Comparison of ENCODE assay signal across 2 cellular contexts in genomic region chr2:73267008-73267407, GRCh38.
TF ChIP-seq lines count a peak whose summit lies in the region.

No MANE protein-coding gene starts in this region.

TF ChIP-seq in GM12891, 5 proteins besides CTCF, POLR2A, EP300 and RAD21:
- TF ChIP-seq POLR2AphosphoS5 (IDR thresholded peaks at IDR 0.05; ENCODE audit: low read depth, low read length) (no peak), SPI1 (IDR thresholded peaks at IDR 0.05; ENCODE audit: low read depth, low read length) (no peak), POU2F2 (IDR thresholded peaks at IDR 0.05; ENCODE audit: low read depth, low read length) (no peak), TAF1 (IDR thresholded peaks at IDR 0.05; ENCODE audit: low read depth, low read length) (no peak), PAX5 (IDR thresholded peaks at IDR 0.05; ENCODE audit: insufficient read depth, low read length, severe bottlenecking) (no peak)

TF ChIP-seq in IMR-90, 13 proteins besides CTCF, POLR2A, EP300 and RAD21:
- no peak for TF ChIP-seq CHD1 (IDR thresholded peaks at IDR 0.05; ENCODE audit: low read depth, low read length)
- no peak for TF ChIP-seq ELK1 (IDR thresholded peaks at IDR 0.05; ENCODE audit: borderline replicate concordance, low read depth, low read length)
- no peak for TF ChIP-seq SMC3 (IDR thresholded peaks at IDR 0.05; ENCODE audit: low read depth, low read length)
- no peak for TF ChIP-seq MAZ (IDR thresholded peaks at IDR 0.05; ENCODE audit: borderline replicate concordance, low read depth, low read length)
- TF ChIP-seq RCOR1 (IDR thresholded peaks at IDR 0.05; ENCODE audit: insufficient replicate concordance, low read length): no peak
- no peak for TF ChIP-seq BHLHE40 (IDR thresholded peaks at IDR 0.05; ENCODE audit: low read depth, low read length)
- TF ChIP-seq NFE2L2 (IDR thresholded peaks at IDR 0.05; ENCODE audit: low read depth, low read length): no peak
- no peak for TF ChIP-seq RFX5 (IDR thresholded peaks at IDR 0.05; ENCODE audit: low read depth, low read length)
- TF ChIP-seq MAFK (IDR thresholded peaks at IDR 0.05; ENCODE audit: low read depth, low read length): no peak
- TF ChIP-seq CEBPB (IDR thresholded peaks at IDR 0.05; ENCODE audit: low read depth, low read length): no peak
- TF ChIP-seq MXI1 (IDR thresholded peaks at IDR 0.05; ENCODE audit: borderline replicate concordance, low read depth, low read length): no peak
- no peak for TF ChIP-seq FOS (IDR thresholded peaks at IDR 0.05; ENCODE audit: low read depth, low read length)
- no peak for TF ChIP-seq USF2 (IDR thresholded peaks at IDR 0.05; ENCODE audit: low read depth, low read length)
